23 cellular contexts compared by ENCODE assay signal in the genomic region with DNA sequence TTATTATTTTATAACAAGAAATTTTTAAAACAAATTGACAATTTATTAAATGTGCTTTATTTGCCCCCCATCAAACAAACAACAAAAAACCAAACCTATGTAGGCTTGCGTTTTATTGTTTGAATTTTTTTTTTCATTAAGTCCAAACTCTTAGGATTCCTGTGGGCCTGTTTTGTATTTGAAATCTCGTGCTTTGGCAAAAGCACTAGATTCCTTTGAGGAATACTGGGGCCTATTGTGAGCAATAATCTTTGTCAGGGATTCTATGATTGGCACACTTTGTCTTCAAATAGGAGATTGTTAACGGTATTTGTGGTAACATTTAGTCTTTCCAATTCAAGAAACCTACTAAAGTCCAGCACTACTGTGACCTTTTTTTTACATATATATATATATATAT.
"Had no signal": no experiment of that assay in that cellular context is flagged by ENCODE, and none has a peak within 500 bp of the region (broad histone marks: within the 10 kb centered on the region; RNA-seq: fewer than 3 reads in every experiment).

No MANE protein-coding gene starts in this region.

- DNase-seq: activated CD4-positive, alpha-beta memory T cell treated with anti-CD3 and anti-CD28 coated beads, Interleukin-2, amount 10 ng/mL, durations not matched to agents 7 days and 5 days; activated CD4-positive, alpha-beta T cell treated with anti-CD3 and anti-CD28 coated beads for 1 hour; activated CD4-positive, alpha-beta T cell treated with anti-CD3 and anti-CD28 coated beads for 4 hours; activated CD4-positive, alpha-beta T cell treated with anti-CD3 and anti-CD28 coated beads, Interleukin-2, amount 10 ng/mL, durations not matched to agents 7 days and 5 days; activated CD4-positive, alpha-beta T cell treated with anti-CD3 and anti-CD28 coated beads, Interleukin-2, amount 50 U/mL, for 4 hours; activated CD8-positive, alpha-beta memory T cell treated with anti-CD3 and anti-CD28 coated beads, Interleukin-2, amount 50 U/mL, for 48 hours; activated gamma-delta T cell; activated naive CD4-positive, alpha-beta T cell; activated naive CD4-positive, alpha-beta T cell treated with anti-CD3 and anti-CD28 coated beads, Interleukin-2, amount 10 ng/mL, durations not matched to agents 7 days and 5 days; activated naive CD8-positive, alpha-beta T cell treated with anti-CD3 and anti-CD28 coated beads, Interleukin-2, amount 10 ng/mL, durations not matched to agents 7 days and 5 days; activated T-cell treated with anti-CD3 and anti-CD28 coated beads for 4 hours; activated T-cell treated with anti-CD3 and anti-CD28 coated beads, Interleukin-2, amount 50 U/mL, for 24 hours; activated T-cell treated with anti-CD3 and anti-CD28 coated beads, Interleukin-2, amount 50 U/mL, for 72 hours; brain microvascular endothelial cell; dorsolateral prefrontal cortex; effector memory CD4-positive, alpha-beta T cell; endodermal cell; glutamatergic neuron; heart left ventricle; T-helper 2 cell had no signal

- ATAC-seq: activated naive CD4-positive, alpha-beta T cell treated with anti-CD3 and anti-CD28 coated beads, Interleukin-2, amount 50 U/mL, for 72 hours; activated T-cell treated with anti-CD3 and anti-CD28 coated beads, Interleukin-2, amount 50 U/mL, for 72 hours; esophagus mucosa; heart left ventricle; WTC11 had no signal
